12 cellular contexts compared by ENCODE assay signal in genomic region chr19:16366056-16366432, GRCh38. TPM values are rescaled to one million over a fixed set of nuclear protein-coding genes. Genes with fewer than 3 reads are reported as not detected.
A peak's percentile ranks its signal among the peaks of the same experiment; 100 is the strongest.
DNase-seq lines count a peak whose midpoint lies in the region; ATAC-seq, FAIRE-seq and TF ChIP-seq lines count a peak whose summit lies in the region.
"Had no signal": no experiment of that assay in that cellular context is flagged by ENCODE, and none has a peak within 500 bp of the region (broad histone marks: within the 10 kb centered on the region; RNA-seq: fewer than 3 reads in every experiment).

No MANE protein-coding gene starts in this region.

- H3K79me2 ChIP-seq in H1 (ENCODE audit: control insufficient read depth in 1 of 2, insufficient read depth in 2 of 2, low read length in 2 of 2), result no peaks in the 10 kb centered on the region

- H3K23me2 ChIP-seq in H1 (ENCODE audit: low read depth, low read length), result 0 out of 2 replicates have a peak, but pooled peaks cover 7% of the 10 kb centered on the region

- H2BK5ac ChIP-seq in H1 (ENCODE audit: low read depth, low read length), result no peak overlapping the region

- no peak overlapping the region for H3K9ac ChIP-seq in H1 (replicated peaks in 1 of 4; ENCODE audit: extremely low read depth in 1 of 4, low read depth in 3 of 4, low read length in 3 of 4)

- no peak for DNase-seq in activated CD4-positive, alpha-beta T cell treated with anti-CD3 and anti-CD28 coated beads, Interleukin-2, amount 10 ng/mL, durations not matched to agents 24 days and 14 days
- DNase-seq in activated CD4-positive, alpha-beta T cell treated with anti-CD3 and anti-CD28 coated beads, Interleukin-2, amount 50 U/mL, for 1 hour, result no peak
- DNase-seq in H1 (ENCODE audit: low read depth in 1 of 2, low spot score in 2 of 2), result no peak
- DNase-seq in suprapubic skin (ENCODE audit: low spot score in 2 of 2), result no peak
- DNase-seq: activated effector memory CD4-positive, alpha-beta T cell treated with Interleukin-2 at 50 U/mL for 16 hours had no signal

- H2BK15ac ChIP-seq in H1 (ENCODE audit: low read length), result no peak overlapping the region

- TF ChIP-seq EP300 in H1 (IDR thresholded peaks at IDR 0.05; ENCODE audit: borderline replicate concordance in 1 of 2, low read depth in 2 of 2, low read length in 2 of 2) (no peak), suprapubic skin (IDR thresholded peaks at IDR 0.05) (no peak)

- H2AK5ac ChIP-seq in H1 (ENCODE audit: low read depth, low read length), result 0 out of 2 replicates have a peak overlapping the region, but pooled peaks have one; percentile 13

- no peak overlapping the region for H4K91ac ChIP-seq in H1 (replicated peaks; ENCODE audit: insufficient read length, low read length)

- peaks cover 3% of the 10 kb centered on the region for H3K36me3 ChIP-seq in KOPT-K1 (ENCODE audit: insufficient read depth, low read length)
- H3K36me3 ChIP-seq in H1 (ENCODE audit: control insufficient read depth in 2 of 4, insufficient read depth in 4 of 4, low read length in 3 of 4), result no peaks in the 10 kb centered on the region; a peak in 3 of 8 replicates
- no peaks in the 10 kb centered on the region for H3K36me3 ChIP-seq in suprapubic skin

- intact Hi-C loops in activated CD4-positive, alpha-beta T cell treated with anti-CD3 and anti-CD28 coated beads, Interleukin-2, amount 10 ng/mL, durations not matched to agents 24 days and 14 days (cut with micrococcal nuclease), result loop anchor here (1.0 kb wide), 1 partner anchor 24 kb away; no protein-coding TSS in a partner anchor

- no peak overlapping the region for H3K23ac ChIP-seq in H1 (ENCODE audit: insufficient read length)

- 85% methylated on average over 9 of the region's 9 CpGs; no CpG with 5 or more reads in 1 of the 2 experiments for WGBS in H1 (ENCODE audit: extremely low coverage in 1 of 2, insufficient coverage in 1 of 2, insufficient read length in 1 of 2, insufficient replicate concordance in 2 of 2, low coverage in 1 of 2, low lambda C conversion rate in 2 of 2, missing lambda C conversion rate in 1 of 2), 2 experiments
- WGBS in suprapubic skin, result 87% methylated on average over 9 of the region's 9 CpGs

- ATAC-seq in HG02763 (IDR thresholded peaks at IDR 0.05; ENCODE audit: unreplicated experiment) (no peak), HG03039 (IDR thresholded peaks at IDR 0.05; ENCODE audit: unreplicated experiment) (no peak), HG02981 (IDR thresholded peaks at IDR 0.05; ENCODE audit: unreplicated experiment) (no peak)

- peak overlapping the region; percentile 85 for H3K27ac Mint-ChIP-seq in activated CD4-positive, alpha-beta T cell treated with anti-CD3 and anti-CD28 coated beads, Interleukin-2, amount 10 ng/mL, durations not matched to agents 24 days and 14 days

- no peak overlapping the region for H3K4ac ChIP-seq in H1 (replicated peaks; ENCODE audit: insufficient read length, low read depth, low read length)

- no peak for TF ChIP-seq RAD21 in H1 (IDR thresholded peaks at IDR 0.05 in 1 of 2, conservative IDR thresholded peaks at IDR 0.05 in 1 of 2; ENCODE audit: low read depth in 2 of 2, low read length in 2 of 2)

- H3K27me3 Mint-ChIP-seq in activated CD4-positive, alpha-beta T cell treated with anti-CD3 and anti-CD28 coated beads, Interleukin-2, amount 10 ng/mL, durations not matched to agents 24 days and 14 days, result peaks cover 15% of the 10 kb centered on the region

- H4K5ac ChIP-seq in H1 (ENCODE audit: insufficient read length, low read depth, low read length), result no peak overlapping the region

- POLR2A ChIA-PET in H1 (lab: Charles Lee; ENCODE audit: partially characterized antibody), result interaction anchor here (0.9 to 1.2 kb wide), 2 partner anchors 11 to 19 kb away, joined by 3 read pairs; no protein-coding TSS in a partner anchor

- CTCF ChIA-PET in H1 (lab: Charles Lee; ENCODE audit: partially characterized antibody), result interaction anchor here (1.0 to 6.0 kb wide), 4 partner anchors 11 to 27 kb away, joined by 4 to 37 read pairs (median 4); no protein-coding TSS in a partner anchor

- FAIRE-seq in H1 (lab: Jason Lieb, UNC), result no peak
- FAIRE-seq: A204.1, bronchial epithelial cell, islet of Langerhans had no signal

- peaks cover 1 to 10% of the 10 kb centered on the region in 2 experiments for H4K20me1 ChIP-seq in H1 (replicated peaks in 1 of 2; ENCODE audit: control insufficient read depth in 1 of 2, insufficient read depth in 2 of 2, low read length in 2 of 2)

- no peak overlapping the region for H4K8ac ChIP-seq in H1 (ENCODE audit: extremely low read depth, insufficient read depth, low read length)

- peaks cover 23% of the 10 kb centered on the region for H3K36me3 Mint-ChIP-seq in activated CD4-positive, alpha-beta T cell treated with anti-CD3 and anti-CD28 coated beads, Interleukin-2, amount 10 ng/mL, durations not matched to agents 24 days and 14 days (ENCODE audit: low read depth)

- no peak overlapping the region for H3K4me3 ChIP-seq in H1 (ENCODE audit: extremely low read depth in 1 of 4, insufficient read depth in 2 of 4, low read depth in 3 of 4, low read length in 4 of 4)
- H3K4me3 ChIP-seq in suprapubic skin, result no peak overlapping the region

- no peak overlapping the region for H3K56ac ChIP-seq in H1 (replicated peaks; ENCODE audit: insufficient read length, low read depth, low read length)

- H2BK12ac ChIP-seq in H1 (ENCODE audit: low read depth, low read length), result no peak overlapping the region

- peaks cover 6% of the 10 kb centered on the region for H3K79me1 ChIP-seq in H1 (ENCODE audit: low read depth, low read length)

- no peak for TF ChIP-seq CTCF in H1 (IDR thresholded peaks at IDR 0.05; ENCODE audit: control extremely low read depth in 1 of 3, insufficient read depth in 1 of 3, low read depth in 1 of 3, low read length in 3 of 3)
- no peak for TF ChIP-seq CTCF in suprapubic skin (IDR thresholded peaks at IDR 0.05)

- H3K4me1 ChIP-seq in H1 (replicated peaks in 1 of 4; ENCODE audit: control insufficient read depth in 3 of 4, insufficient read depth in 4 of 4, low read length in 3 of 4), result peaks cover 0 to 6% (median 2%) of the 10 kb centered on the region in 4 experiments; a peak in 3 of 7 replicates
- H3K4me1 ChIP-seq in suprapubic skin, result peaks cover 30% of the 10 kb centered on the region

- H3K9me3 ChIP-seq in KOPT-K1 (ENCODE audit: insufficient read depth, low read length, poor library complexity, severe bottlenecking) (no peaks in the 10 kb centered on the region), H1 (ENCODE audit: insufficient read depth in 2 of 2, low read depth in 1 of 2, low read length in 1 of 2) (no peaks in the 10 kb centered on the region), suprapubic skin (no peaks in the 10 kb centered on the region)

- no peaks in the 10 kb centered on the region for H3K27me3 ChIP-seq in H1 (replicated peaks in 1 of 4; ENCODE audit: control insufficient read depth in 3 of 4, extremely low read depth in 1 of 4, insufficient read depth in 3 of 4, low read length in 3 of 4)
- H3K27me3 ChIP-seq in suprapubic skin, result no peaks in the 10 kb centered on the region

- no peak overlapping the region for H3K4me3 Mint-ChIP-seq in activated CD4-positive, alpha-beta T cell treated with anti-CD3 and anti-CD28 coated beads, Interleukin-2, amount 10 ng/mL, durations not matched to agents 24 days and 14 days

- no peak overlapping the region for H3K14ac ChIP-seq in H1 (ENCODE audit: insufficient read length)

- TF ChIP-seq POLR2A in H1 (IDR thresholded peaks at IDR 0.05; ENCODE audit: control extremely low read depth in 1 of 2, low read depth in 2 of 2, low read length in 2 of 2) (no peak), suprapubic skin (IDR thresholded peaks at IDR 0.05) (no peak)

- no peak overlapping the region for H3K18ac ChIP-seq in H1 (ENCODE audit: extremely low read depth, low read length)

- H2BK120ac ChIP-seq in H1 (replicated peaks; ENCODE audit: low read depth, low read length), result no peak overlapping the region

- H2AFZ ChIP-seq in H1 (ENCODE audit: low read length), result no peak overlapping the region

- H3K4me1 Mint-ChIP-seq in activated CD4-positive, alpha-beta T cell treated with anti-CD3 and anti-CD28 coated beads, Interleukin-2, amount 10 ng/mL, durations not matched to agents 24 days and 14 days, result peaks cover 58% of the 10 kb centered on the region

- H3K4me2 ChIP-seq in H1 (ENCODE audit: insufficient read depth in 1 of 2, low read depth in 2 of 2, low read length in 2 of 2), result no peak overlapping the region

- no peaks in the 10 kb centered on the region for H3K9me3 Mint-ChIP-seq in activated CD4-positive, alpha-beta T cell treated with anti-CD3 and anti-CD28 coated beads, Interleukin-2, amount 10 ng/mL, durations not matched to agents 24 days and 14 days

- no peak overlapping the region for H2BK20ac ChIP-seq in H1 (ENCODE audit: low read length)

- peak overlapping the region; percentile 84 for H3K27ac ChIP-seq in KOPT-K1 (ENCODE audit: low read depth, low read length, poor library complexity, severe bottlenecking)
- no peak overlapping the region for H3K27ac ChIP-seq in H1 (ENCODE audit: low read depth, low read length)
- H3K27ac ChIP-seq in suprapubic skin, result peak overlapping the region; percentile 35

TF ChIP-seq in H1, 55 proteins besides CTCF, POLR2A, EP300 and RAD21 (continues in another document):
- TF ChIP-seq CHD1 (IDR thresholded peaks at IDR 0.05; ENCODE audit: low read depth, low read length), result no peak
- TF ChIP-seq, protein P1, sequence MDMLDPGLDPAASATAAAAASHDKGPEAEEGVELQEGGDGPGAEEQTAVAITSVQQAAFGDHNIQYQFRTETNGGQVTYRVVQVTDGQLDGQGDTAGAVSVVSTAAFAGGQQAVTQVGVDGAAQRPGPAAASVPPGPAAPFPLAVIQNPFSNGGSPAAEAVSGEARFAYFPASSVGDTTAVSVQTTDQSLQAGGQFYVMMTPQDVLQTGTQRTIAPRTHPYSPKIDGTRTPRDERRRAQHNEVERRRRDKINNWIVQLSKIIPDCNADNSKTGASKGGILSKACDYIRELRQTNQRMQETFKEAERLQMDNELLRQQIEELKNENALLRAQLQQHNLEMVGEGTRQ (IDR thresholded peaks at IDR 0.05; ENCODE audit: low read length), result no peak
- TF ChIP-seq SAP30 (IDR thresholded peaks at IDR 0.05; ENCODE audit: insufficient read depth, insufficient replicate concordance, low read length), result no peak
- TF ChIP-seq CEBPB (IDR thresholded peaks at IDR 0.05; ENCODE audit: low read depth, low read length), result no peak

RNA-seq across cellular contexts. Expression of gene KLF2, which starts 41.4 kb away (rescaled TPM):
- total RNA-seq in activated CD4-positive, alpha-beta T cell treated with anti-CD3 and anti-CD28 coated beads, Interleukin-2, amount 10 ng/mL, durations not matched to agents 24 days and 14 days, result 2.2 and 3.7 TPM in 2 replicates
- total RNA-seq in H1 (2021; fragmentation: NEBNext Ultra II Directional; extraction: Animal tissue kit (Norgen Biotek cat#: 25700)), result 0.19 and 0.52 TPM in 2 replicates
- 0.11 and 0.33 TPM in 2 replicates for polyA plus RNA-seq in H1 (2011; rRNA removed)
- not detected for polyA plus RNA-seq in H1 (2011; cell fraction: cytosol; rRNA removed)
- 0.27 TPM for polyA plus RNA-seq in H1 (2011; cell fraction: nucleus; rRNA removed)
- 0.17 to 0.43 TPM (median 0.22 TPM) in 3 of 4 replicates, not detected in the other for polyA plus RNA-seq in H1 (2012, experiment 1 of 2)
- polyA plus RNA-seq in H1 (2012, experiment 2 of 2), result 0.35 TPM
- 0.32 TPM for polyA plus RNA-seq in H1 (2013, experiment 1 of 2)
- polyA plus RNA-seq in H1 (2013, experiment 2 of 2), result 0.31 TPM
- polyA minus RNA-seq in H1 (2011; rRNA and poly(A)+ RNA removed), result not detected in 2 replicates
- not detected for polyA minus RNA-seq in H1 (2011; cell fraction: cytosol; rRNA and poly(A)+ RNA removed)
- polyA minus RNA-seq in H1 (2011; cell fraction: nucleus; rRNA and poly(A)+ RNA removed), result 0.50 TPM
- total RNA-seq in suprapubic skin, result 10 to 100 TPM; 27.0 to 41.1 (median 36.9) TPM
